ENCODE assay signal across 1 cellular context in the genomic region with DNA sequence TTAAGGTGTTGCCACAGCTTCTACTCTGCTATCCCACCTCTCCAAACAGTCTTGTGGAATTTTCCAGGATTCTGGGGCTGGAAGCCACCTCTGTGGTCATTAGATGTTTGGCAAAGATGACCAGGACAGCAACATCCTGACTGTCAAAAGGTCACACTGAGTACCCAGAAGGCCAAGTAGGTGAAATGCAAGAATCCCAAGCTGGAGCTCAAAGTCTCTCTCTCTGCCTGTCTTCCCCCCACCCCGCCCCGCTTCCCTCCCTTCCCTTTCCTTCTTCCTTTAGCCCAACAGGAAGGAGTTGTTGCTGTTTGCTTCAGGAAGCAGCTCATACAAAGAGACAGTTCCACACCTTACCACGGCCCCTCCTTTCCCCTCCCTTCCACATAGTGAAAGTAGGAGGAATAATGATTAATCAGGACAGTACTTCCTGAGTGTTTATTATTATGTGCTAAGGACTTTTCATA.
TF ChIP-seq lines count a peak whose summit lies in the region.

No MANE protein-coding gene starts in this region.

TF ChIP-seq in HepG2, 621 proteins besides CTCF, POLR2A, EP300 and RAD21 (continued from another document and continues in another):
- TF ChIP-seq, protein P1, sequence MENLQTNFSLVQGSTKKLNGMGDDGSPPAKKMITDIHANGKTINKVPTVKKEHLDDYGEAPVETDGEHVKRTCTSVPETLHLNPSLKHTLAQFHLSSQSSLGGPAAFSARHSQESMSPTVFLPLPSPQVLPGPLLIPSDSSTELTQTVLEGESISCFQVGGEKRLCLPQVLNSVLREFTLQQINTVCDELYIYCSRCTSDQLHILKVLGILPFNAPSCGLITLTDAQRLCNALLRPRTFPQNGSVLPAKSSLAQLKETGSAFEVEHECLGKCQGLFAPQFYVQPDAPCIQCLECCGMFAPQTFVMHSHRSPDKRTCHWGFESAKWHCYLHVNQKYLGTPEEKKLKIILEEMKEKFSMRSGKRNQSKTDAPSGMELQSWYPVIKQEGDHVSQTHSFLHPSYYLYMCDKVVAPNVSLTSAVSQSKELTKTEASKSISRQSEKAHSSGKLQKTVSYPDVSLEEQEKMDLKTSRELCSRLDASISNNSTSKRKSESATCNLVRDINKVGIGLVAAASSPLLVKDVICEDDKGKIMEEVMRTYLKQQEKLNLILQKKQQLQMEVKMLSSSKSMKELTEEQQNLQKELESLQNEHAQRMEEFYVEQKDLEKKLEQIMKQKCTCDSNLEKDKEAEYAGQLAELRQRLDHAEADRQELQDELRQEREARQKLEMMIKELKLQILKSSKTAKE (CRISPR knock-in tag; IDR thresholded peaks at IDR 0.05; ENCODE audit: borderline replicate concordance) = no peak
- TF ChIP-seq, protein P2, sequence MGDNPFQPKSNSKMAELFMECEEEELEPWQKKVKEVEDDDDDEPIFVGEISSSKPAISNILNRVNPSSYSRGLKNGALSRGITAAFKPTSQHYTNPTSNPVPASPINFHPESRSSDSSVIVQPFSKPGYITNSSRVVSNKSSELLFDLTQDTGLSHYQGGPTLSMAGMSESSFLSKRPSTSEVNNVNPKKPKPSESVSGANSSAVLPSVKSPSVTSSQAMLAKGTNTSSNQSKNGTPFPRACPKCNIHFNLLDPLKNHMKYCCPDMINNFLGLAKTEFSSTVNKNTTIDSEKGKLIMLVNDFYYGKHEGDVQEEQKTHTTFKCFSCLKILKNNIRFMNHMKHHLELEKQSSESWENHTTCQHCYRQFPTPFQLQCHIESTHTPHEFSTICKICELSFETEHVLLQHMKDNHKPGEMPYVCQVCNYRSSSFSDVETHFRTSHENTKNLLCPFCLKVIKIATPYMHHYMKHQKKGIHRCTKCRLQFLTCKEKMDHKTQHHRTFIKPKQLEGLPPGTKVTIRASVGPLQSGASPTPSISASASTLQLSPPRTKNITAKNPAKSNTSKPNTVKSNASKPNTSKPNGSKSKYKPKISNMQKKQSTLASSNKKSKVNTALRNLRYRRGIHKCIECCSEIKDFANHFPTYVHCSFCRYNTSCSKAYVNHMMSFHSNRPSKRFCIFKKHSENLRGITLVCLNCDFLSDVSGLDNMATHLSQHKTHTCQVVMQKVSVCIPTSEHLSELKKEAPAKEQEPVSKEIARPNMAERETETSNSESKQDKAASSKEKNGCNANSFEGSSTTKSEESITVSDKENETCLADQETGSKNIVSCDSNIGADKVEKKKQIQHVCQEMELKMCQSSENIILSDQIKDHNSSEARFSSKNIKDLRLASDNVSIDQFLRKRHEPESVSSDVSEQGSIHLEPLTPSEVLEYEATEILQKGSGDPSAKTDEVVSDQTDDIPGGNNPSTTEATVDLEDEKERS (CRISPR knock-in tag; IDR thresholded peaks at IDR 0.05) = no peak
- TF ChIP-seq ZNF205 (CRISPR knock-in tag; IDR thresholded peaks at IDR 0.05) (no peak), PLRG1 (conservative IDR thresholded peaks at IDR 0.05) (no peak), ZNF614 (CRISPR knock-in tag; IDR thresholded peaks at IDR 0.05; ENCODE audit: borderline replicate concordance) (peak; percentile 62; the same call in 1 of the 2 replicates), GATA4 (IDR thresholded peaks at IDR 0.05; ENCODE audit: borderline replicate concordance, low read depth) (peak; percentile 46; the same call in 1 of the 2 replicates), ONECUT2 (CRISPR knock-in tag; IDR thresholded peaks at IDR 0.05) (no peak), FOSL2 (CRISPR knock-in tag; IDR thresholded peaks at IDR 0.05) (peak; percentile 44; the same call in 1 of the 2 replicates), ZNF7 (CRISPR knock-in tag; IDR thresholded peaks at IDR 0.05) (no peak), MED1 (CRISPR knock-in tag; IDR thresholded peaks at IDR 0.05) (peak; percentile 90), NFIC (IDR thresholded peaks at IDR 0.05; ENCODE audit: low read length) (peak; percentile 73; the same call in 1 of the 2 replicates), ZFP36L2 (CRISPR knock-in tag; IDR thresholded peaks at IDR 0.05) (no peak), TP53 (CRISPR knock-in tag; conservative IDR thresholded peaks at IDR 0.05) (no peak), KLF9 (CRISPR knock-in tag; IDR thresholded peaks at IDR 0.05; ENCODE audit: low read depth) (no peak), RCOR2 (CRISPR knock-in tag; IDR thresholded peaks at IDR 0.05) (no peak; the same call in 1 of the 2 replicates), NR2F2 (IDR thresholded peaks at IDR 0.05; ENCODE audit: borderline replicate concordance, low read depth) (peak; percentile 84), ADNP (CRISPR knock-in tag; IDR thresholded peaks at IDR 0.05) (no peak), MBD4 (IDR thresholded peaks at IDR 0.05; ENCODE audit: borderline replicate concordance, low read length) (no peak), ZBTB7B (CRISPR knock-in tag; IDR thresholded peaks at IDR 0.05) (peak; percentile 53; the same call in 1 of the 2 replicates), ZNF10 (CRISPR knock-in tag; IDR thresholded peaks at IDR 0.05; ENCODE audit: borderline replicate concordance, low read depth) (no peak), SALL1 (CRISPR knock-in tag; IDR thresholded peaks at IDR 0.05) (peak; percentile 55; the same call in 1 of the 2 replicates), FOXA3 (CRISPR knock-in tag; IDR thresholded peaks at IDR 0.05) (peak; percentile 37; the same call in 1 of the 2 replicates), HMG20A (CRISPR knock-in tag; IDR thresholded peaks at IDR 0.05; ENCODE audit: borderline replicate concordance) (peak; percentile 55; the same call in 1 of the 2 replicates), SMAD9 (CRISPR knock-in tag; IDR thresholded peaks at IDR 0.05) (no peak), SOX13 (IDR thresholded peaks at IDR 0.05) (no peak; the same call in 1 of the 2 replicates), SOX13 (CRISPR knock-in tag; conservative IDR thresholded peaks at IDR 0.05 in 1 of 2, IDR thresholded peaks at IDR 0.05 in 1 of 2) (peak in 1 of 2 experiments; percentile 66; a peak in 2 of 4 replicates), DMAP1 (CRISPR knock-in tag; IDR thresholded peaks at IDR 0.05) (peak; percentile 34; the same call in 1 of the 2 replicates)
- TF ChIP-seq, protein P3, sequence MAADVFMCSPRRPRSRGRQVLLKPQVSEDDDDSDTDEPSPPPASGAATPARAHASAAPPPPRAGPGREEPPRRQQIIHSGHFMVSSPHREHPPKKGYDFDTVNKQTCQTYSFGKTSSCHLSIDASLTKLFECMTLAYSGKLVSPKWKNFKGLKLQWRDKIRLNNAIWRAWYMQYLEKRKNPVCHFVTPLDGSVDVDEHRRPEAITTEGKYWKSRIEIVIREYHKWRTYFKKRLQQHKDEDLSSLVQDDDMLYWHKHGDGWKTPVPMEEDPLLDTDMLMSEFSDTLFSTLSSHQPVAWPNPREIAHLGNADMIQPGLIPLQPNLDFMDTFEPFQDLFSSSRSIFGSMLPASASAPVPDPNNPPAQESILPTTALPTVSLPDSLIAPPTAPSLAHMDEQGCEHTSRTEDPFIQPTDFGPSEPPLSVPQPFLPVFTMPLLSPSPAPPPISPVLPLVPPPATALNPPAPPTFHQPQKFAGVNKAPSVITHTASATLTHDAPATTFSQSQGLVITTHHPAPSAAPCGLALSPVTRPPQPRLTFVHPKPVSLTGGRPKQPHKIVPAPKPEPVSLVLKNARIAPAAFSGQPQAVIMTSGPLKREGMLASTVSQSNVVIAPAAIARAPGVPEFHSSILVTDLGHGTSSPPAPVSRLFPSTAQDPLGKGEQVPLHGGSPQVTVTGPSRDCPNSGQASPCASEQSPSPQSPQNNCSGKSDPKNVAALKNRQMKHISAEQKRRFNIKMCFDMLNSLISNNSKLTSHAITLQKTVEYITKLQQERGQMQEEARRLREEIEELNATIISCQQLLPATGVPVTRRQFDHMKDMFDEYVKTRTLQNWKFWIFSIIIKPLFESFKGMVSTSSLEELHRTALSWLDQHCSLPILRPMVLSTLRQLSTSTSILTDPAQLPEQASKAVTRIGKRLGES (CRISPR knock-in tag; IDR thresholded peaks at IDR 0.05; ENCODE audit: borderline replicate concordance) = no peak
- TF ChIP-seq, protein P4, sequence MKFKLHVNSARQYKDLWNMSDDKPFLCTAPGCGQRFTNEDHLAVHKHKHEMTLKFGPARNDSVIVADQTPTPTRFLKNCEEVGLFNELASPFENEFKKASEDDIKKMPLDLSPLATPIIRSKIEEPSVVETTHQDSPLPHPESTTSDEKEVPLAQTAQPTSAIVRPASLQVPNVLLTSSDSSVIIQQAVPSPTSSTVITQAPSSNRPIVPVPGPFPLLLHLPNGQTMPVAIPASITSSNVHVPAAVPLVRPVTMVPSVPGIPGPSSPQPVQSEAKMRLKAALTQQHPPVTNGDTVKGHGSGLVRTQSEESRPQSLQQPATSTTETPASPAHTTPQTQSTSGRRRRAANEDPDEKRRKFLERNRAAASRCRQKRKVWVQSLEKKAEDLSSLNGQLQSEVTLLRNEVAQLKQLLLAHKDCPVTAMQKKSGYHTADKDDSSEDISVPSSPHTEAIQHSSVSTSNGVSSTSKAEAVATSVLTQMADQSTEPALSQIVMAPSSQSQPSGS (CRISPR knock-in tag; IDR thresholded peaks at IDR 0.05) = peak; percentile 55; the same call in 1 of the 2 replicates
- TF ChIP-seq, protein P5, sequence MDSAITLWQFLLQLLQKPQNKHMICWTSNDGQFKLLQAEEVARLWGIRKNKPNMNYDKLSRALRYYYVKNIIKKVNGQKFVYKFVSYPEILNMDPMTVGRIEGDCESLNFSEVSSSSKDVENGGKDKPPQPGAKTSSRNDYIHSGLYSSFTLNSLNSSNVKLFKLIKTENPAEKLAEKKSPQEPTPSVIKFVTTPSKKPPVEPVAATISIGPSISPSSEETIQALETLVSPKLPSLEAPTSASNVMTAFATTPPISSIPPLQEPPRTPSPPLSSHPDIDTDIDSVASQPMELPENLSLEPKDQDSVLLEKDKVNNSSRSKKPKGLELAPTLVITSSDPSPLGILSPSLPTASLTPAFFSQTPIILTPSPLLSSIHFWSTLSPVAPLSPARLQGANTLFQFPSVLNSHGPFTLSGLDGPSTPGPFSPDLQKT (CRISPR knock-in tag; IDR thresholded peaks at IDR 0.05; ENCODE audit: borderline replicate concordance) = no peak
- TF ChIP-seq, protein P6, sequence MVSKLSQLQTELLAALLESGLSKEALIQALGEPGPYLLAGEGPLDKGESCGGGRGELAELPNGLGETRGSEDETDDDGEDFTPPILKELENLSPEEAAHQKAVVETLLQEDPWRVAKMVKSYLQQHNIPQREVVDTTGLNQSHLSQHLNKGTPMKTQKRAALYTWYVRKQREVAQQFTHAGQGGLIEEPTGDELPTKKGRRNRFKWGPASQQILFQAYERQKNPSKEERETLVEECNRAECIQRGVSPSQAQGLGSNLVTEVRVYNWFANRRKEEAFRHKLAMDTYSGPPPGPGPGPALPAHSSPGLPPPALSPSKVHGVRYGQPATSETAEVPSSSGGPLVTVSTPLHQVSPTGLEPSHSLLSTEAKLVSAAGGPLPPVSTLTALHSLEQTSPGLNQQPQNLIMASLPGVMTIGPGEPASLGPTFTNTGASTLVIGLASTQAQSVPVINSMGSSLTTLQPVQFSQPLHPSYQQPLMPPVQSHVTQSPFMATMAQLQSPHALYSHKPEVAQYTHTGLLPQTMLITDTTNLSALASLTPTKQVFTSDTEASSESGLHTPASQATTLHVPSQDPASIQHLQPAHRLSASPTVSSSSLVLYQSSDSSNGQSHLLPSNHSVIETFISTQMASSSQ (IDR thresholded peaks at IDR 0.05; ENCODE audit: low read depth) = peak; percentile 52
- TF ChIP-seq, protein P6 (CRISPR knock-in tag; IDR thresholded peaks at IDR 0.05; ENCODE audit: borderline replicate concordance) = peak; percentile 60; the same call in 1 of the 2 replicates
- TF ChIP-seq, protein P7, sequence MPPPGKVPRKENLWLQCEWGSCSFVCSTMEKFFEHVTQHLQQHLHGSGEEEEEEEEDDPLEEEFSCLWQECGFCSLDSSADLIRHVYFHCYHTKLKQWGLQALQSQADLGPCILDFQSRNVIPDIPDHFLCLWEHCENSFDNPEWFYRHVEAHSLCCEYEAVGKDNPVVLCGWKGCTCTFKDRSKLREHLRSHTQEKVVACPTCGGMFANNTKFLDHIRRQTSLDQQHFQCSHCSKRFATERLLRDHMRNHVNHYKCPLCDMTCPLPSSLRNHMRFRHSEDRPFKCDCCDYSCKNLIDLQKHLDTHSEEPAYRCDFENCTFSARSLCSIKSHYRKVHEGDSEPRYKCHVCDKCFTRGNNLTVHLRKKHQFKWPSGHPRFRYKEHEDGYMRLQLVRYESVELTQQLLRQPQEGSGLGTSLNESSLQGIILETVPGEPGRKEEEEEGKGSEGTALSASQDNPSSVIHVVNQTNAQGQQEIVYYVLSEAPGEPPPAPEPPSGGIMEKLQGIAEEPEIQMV (CRISPR knock-in tag; IDR thresholded peaks at IDR 0.05; ENCODE audit: low read depth) = no peak
- TF ChIP-seq, protein P8, sequence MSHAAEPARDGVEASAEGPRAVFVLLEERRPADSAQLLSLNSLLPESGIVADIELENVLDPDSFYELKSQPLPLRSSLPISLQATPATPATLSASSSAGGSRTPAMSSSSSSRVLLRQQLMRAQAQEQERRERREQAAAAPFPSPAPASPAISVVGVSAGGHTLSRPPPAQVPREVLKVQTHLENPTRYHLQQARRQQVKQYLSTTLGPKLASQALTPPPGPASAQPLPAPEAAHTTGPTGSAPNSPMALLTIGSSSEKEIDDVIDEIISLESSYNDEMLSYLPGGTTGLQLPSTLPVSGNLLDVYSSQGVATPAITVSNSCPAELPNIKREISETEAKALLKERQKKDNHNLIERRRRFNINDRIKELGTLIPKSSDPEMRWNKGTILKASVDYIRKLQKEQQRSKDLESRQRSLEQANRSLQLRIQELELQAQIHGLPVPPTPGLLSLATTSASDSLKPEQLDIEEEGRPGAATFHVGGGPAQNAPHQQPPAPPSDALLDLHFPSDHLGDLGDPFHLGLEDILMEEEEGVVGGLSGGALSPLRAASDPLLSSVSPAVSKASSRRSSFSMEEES (CRISPR knock-in tag; IDR thresholded peaks at IDR 0.05) = peak; percentile 42; the same call in 1 of the 2 replicates
